ENCODE assay signal across 8 cellular contexts in the genomic region with DNA sequence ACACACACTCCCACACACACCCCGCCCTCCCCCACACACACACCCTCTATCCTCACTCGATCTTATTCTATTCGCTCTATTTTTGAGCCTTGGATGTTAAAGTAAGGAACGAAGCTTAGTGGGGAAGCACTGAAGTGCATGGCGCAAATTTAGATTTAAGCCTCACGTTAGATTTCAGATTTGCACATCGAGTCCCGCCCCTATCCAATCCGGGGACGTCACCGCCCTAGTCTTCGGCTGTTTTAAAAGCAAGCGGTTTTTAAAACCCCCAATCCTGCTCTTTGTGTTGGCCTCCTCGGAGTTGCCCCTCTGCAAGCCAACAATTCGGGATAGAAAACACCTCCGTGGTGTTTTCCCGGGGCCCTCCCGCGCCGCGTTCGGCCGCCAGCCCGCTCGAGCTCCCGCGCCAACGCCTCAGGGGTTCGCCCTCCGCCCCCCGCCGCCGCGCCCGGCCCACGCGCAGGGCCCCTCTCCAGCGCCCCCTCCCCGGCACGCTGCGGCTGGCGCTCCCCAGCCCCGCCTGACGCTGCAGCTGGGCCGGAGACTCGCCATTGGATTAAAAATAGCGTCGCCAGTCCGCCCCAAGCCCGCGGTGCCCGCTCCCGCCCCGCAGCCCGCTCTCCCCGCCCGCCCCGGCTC.
DNase-seq lines count a peak whose midpoint lies in the region; ATAC-seq, FAIRE-seq and TF ChIP-seq lines count a peak whose summit lies in the region.

TSS of gene USP13 (plus strand) at position 574 of the 639 bp plus-strand sequence. CDS start 186 bp downstream, outside the sequence.

- H3K4me1 Mint-ChIP-seq in nephron progenitor cell = peaks cover 32% of the 10 kb centered on the region

- no peaks in the 10 kb centered on the region for H3K9me3 Mint-ChIP-seq in nephron progenitor cell

- TF ChIP-seq CTCF in nephron progenitor cell (IDR thresholded peaks at IDR 0.05) = no peak

- DNase-seq in EH (ENCODE audit: low read depth) (peak; percentile 84), HuH-7.5 (ENCODE audit: low spot score) (peak; percentile 70), RCC 7860 (ENCODE audit: low spot score) (peak; percentile 40), fibroblast of the conjunctiva (ENCODE audit: low read depth) (peak; percentile 78), nephron progenitor cell (peak; percentile 80), stromal cell of bone marrow (ENCODE audit: low read depth) (peak; percentile 78)
- DNase-seq in activated T-helper 9 cell treated with anti-CD3 and anti-CD28 coated beads, Interleukin-2, amount 50 U/mL, for 16 hours (ENCODE audit: low read depth) = peak; percentile 44

- no peaks in the 10 kb centered on the region for H3K27me3 Mint-ChIP-seq in nephron progenitor cell (ENCODE audit: low read depth, poor library complexity)

- H3K4me3 Mint-ChIP-seq in nephron progenitor cell = peak within 1 kb of the TSS; percentile 99

- H3K36me3 Mint-ChIP-seq in nephron progenitor cell (ENCODE audit: low read depth) = peaks cover 21% of the 10 kb centered on the region

- H3K27ac Mint-ChIP-seq in nephron progenitor cell = peak within 1 kb of the TSS; percentile 99

- ATAC-seq in GM21529 (IDR thresholded peaks at IDR 0.05; ENCODE audit: unreplicated experiment) = peak; percentile 60

- no peak for FAIRE-seq in RCC 7860 (lab: Jason Lieb, UNC)

Comparison
In these comparisons a context has a peak if more than half of its experiments do, and no peak if none do; other contexts are left out.
1. Peak in every context shown above with its lines: DNase-seq and ATAC-seq.